Comparison of ENCODE assay signal across 8 cellular contexts in the genomic region with DNA sequence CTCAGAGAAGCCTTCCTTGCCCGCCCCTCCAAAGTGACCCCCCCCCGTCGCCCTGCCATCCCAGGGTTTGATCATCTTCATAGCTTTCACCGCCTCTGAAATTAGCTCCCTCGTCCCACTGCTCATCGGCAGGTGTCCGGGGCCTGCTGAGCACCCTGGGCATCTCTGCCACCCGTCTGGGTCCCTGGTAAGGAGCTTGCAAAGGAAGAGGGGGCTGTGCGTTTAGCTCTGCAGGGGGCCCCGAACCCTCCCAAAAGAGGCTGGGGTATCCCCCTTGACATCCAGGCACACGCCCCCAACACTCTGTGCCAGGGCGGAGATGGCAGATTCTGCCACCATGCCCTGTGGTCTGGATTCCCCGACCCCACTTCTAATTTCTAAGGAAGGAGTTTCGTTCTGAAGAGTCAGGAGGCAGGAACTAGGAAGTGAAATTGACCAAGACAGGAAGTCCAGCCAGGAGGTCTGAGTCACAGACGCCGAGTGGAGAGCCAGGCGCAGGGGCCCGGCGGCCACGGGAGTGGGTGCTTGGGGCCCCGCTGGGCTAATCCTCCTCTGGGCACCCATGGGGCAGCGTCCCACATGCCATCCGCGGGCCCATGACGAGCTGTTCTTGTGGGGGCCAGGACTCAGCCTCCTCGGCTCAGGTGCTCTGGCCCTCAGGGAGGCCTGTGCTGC.
A peak's percentile ranks its signal among the peaks of the same experiment; 100 is the strongest.
DNase-seq lines count a peak whose midpoint lies in the region; ATAC-seq and TF ChIP-seq lines count a peak whose summit lies in the region.

No MANE protein-coding gene starts in this region.

- H3K4me3 ChIP-seq in adrenal gland (no peak overlapping the region), upper lobe of left lung (peak overlapping the region in 2 of 4 donors; percentile 3 to 27)

- TF ChIP-seq EP300 in upper lobe of left lung (IDR thresholded peaks at IDR 0.05) = no peak

- H3K9me3 ChIP-seq in adrenal gland (replicated peaks in 1 of 3) (no peaks in the 10 kb centered on the region), upper lobe of left lung (no peaks in the 10 kb centered on the region)

- H3K27ac ChIP-seq in adrenal gland = peak overlapping the region in 4 of 5 donors; percentile 65 to 100 (median 97)
- peak overlapping the region; percentile 89 to 95 (median 90) for H3K27ac ChIP-seq in upper lobe of left lung

- peaks cover 62 to 94% of the 10 kb centered on the region in 2 donors for H3K4me1 ChIP-seq in adrenal gland (replicated peaks in 1 of 2)
- peaks cover 77 to 95% (median 85%) of the 10 kb centered on the region in 4 donors for H3K4me1 ChIP-seq in upper lobe of left lung

- TF ChIP-seq POLR2A in adrenal gland (IDR thresholded peaks at IDR 0.05) (no peak), upper lobe of left lung (IDR thresholded peaks at IDR 0.05) (peak in 1 of 4 donors; percentile 54)

- H3K36me3 ChIP-seq in adrenal gland (replicated peaks in 1 of 2) (peaks cover 0 to 14% of the 10 kb centered on the region in 2 donors), upper lobe of left lung (peaks cover 4 to 29% (median 19%) of the 10 kb centered on the region in 4 donors)

- no peaks in the 10 kb centered on the region for H3K27me3 ChIP-seq in adrenal gland
- no peaks in the 10 kb centered on the region for H3K27me3 ChIP-seq in upper lobe of left lung

- DNase-seq in DMS53 (lab: John Stamatoyannopoulos, UW) (peak; percentile 50), DMS53 treated with DMSO at 0.1 percent for 48 hours (lab: John Stamatoyannopoulos, UW; ENCODE audit: unreplicated experiment) (no peak), HT1080 (ENCODE audit: low read depth) (peak; percentile 84), adrenal gland (peak in 6 of 7 donors; percentile 64 to 84 (median 76)), kidney tubule cell (ENCODE audit: low spot score) (peak; percentile 90), upper lobe of left lung (peak; percentile 80 to 91), cerebellar cortex (ENCODE audit: low spot score) (no peak)

- 56 to 70% (median 60%) methylated on average over 13 to 26 of the region's 26 CpGs for WGBS in adrenal gland, 4 donors
- WGBS in upper lobe of left lung, 2 donors = 57 to 78% methylated on average over 15 to 26 of the region's 26 CpGs

- no peak for TF ChIP-seq CTCF in adrenal gland (IDR thresholded peaks at IDR 0.05)
- no peak for TF ChIP-seq CTCF in upper lobe of left lung (IDR thresholded peaks at IDR 0.05)

- ATAC-seq in upper lobe of left lung (ENCODE audit: low FRiP score in 2 of 2) (peak; percentile 35 to 72), HG03039 (IDR thresholded peaks at IDR 0.05; ENCODE audit: unreplicated experiment) (no peak)

- intact Hi-C loops in adrenal gland (cut with DNase I) = no loop called here

Comparison
In these comparisons a context has a peak if more than half of its experiments do, and no peak if none do; other contexts are left out.
1. DNase-seq: peak in DMS53 (single experiment), HT1080 (single experiment), adrenal gland (6 of 7), kidney tubule cell (single experiment) and upper lobe of left lung (2 of 2); none in DMS53 treated with DMSO at 0.1 percent for 48 hours (single experiment) and cerebellar cortex (single experiment).